ENCODE assay signal across 21 cellular contexts in the genomic region with DNA sequence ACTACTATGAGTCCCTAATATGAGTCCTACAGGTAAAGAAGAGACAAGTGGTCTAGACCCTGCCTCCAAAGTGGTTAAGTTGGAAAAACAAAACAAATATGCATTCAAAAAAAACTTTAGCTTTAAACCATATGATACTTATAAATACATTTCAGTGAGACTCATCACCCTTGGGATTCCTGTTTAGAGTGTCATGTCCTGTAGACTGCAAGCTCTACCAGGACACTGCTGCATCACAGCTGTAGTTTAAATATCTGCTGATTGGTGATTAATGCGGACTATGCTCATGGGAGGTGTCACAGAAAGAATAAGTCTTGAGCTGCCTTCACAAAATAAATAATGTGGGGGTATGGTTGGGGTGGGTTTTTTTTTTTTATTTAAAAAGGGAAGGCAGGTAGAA. TPM values are rescaled to one million over a fixed set of nuclear protein-coding genes. Genes with fewer than 3 reads are reported as not detected.
DNase-seq lines count a peak whose midpoint lies in the region; ATAC-seq and TF ChIP-seq lines count a peak whose summit lies in the region.
"Had no signal": no experiment of that assay in that cellular context is flagged by ENCODE, and none has a peak within 500 bp of the region (broad histone marks: within the 10 kb centered on the region; RNA-seq: fewer than 3 reads in every experiment).

No MANE protein-coding gene starts in this region.

- no peak overlapping the region for H3K4me3 Mint-ChIP-seq in naive thymus-derived CD4-positive, alpha-beta T cell
- H3K4me3 Mint-ChIP-seq in activated CD4-positive, alpha-beta T cell treated with anti-CD3 and anti-CD28 coated beads, Interleukin-2, amount 10 ng/mL, durations not matched to agents 24 days and 14 days: no peak overlapping the region
- H3K4me3 Mint-ChIP-seq: CD4-positive, CD25-positive, alpha-beta regulatory T cell; T-helper 1 cell treated with Interleukin-12 subunit alpha and Interleukin-12 subunit beta and Interleukin-4 antibody, amounts not matched to agents 30 μg/mL and 1 μg/mL, for 36 hours had no signal

- H3K79me2 ChIP-seq in PC-3 (ENCODE audit: low read length): no peaks in the 10 kb centered on the region

- H3K9me3 ChIP-seq in PC-3 (ENCODE audit: low read length) (no peaks in the 10 kb centered on the region), right atrium auricular region (peaks cover 0 to 3% of the 10 kb centered on the region in 2 donors)
- H3K9me3 ChIP-seq in naive thymus-derived CD4-positive, alpha-beta T cell (ENCODE audit: control insufficient read depth in 2 of 3, low read length in 3 of 3): no peaks in the 10 kb centered on the region

- no peak overlapping the region for H3K4me3 ChIP-seq in PC-3 (ENCODE audit: low read length)
- no peak overlapping the region for H3K4me3 ChIP-seq in foreskin fibroblast (ENCODE audit: low read depth in 1 of 2, low read length in 2 of 2)
- no peak overlapping the region for H3K4me3 ChIP-seq in right atrium auricular region
- H3K4me3 ChIP-seq in naive thymus-derived CD4-positive, alpha-beta T cell (ENCODE audit: low read length): no peak overlapping the region

- CTCF ChIA-PET in PC-3 (lab: Charles Lee): no interaction called here
- CTCF ChIA-PET in naive thymus-derived CD4-positive, alpha-beta T cell (lab: Charles Lee): no interaction called here

- H2AFZ ChIP-seq in PC-3 (ENCODE audit: low read length): no peak overlapping the region

- H3K9me2 ChIP-seq in PC-3 (replicated peaks; ENCODE audit: low read length): no peaks in the 10 kb centered on the region

- no peak overlapping the region for H3K9ac ChIP-seq in PC-3 (ENCODE audit: low read length)
- H3K9ac ChIP-seq: KMS-11 had no signal

- H3K36me3 Mint-ChIP-seq in naive thymus-derived CD4-positive, alpha-beta T cell: peaks cover 0 to 9% (median 5%) of the 10 kb centered on the region in 5 donors
- no peaks in the 10 kb centered on the region for H3K36me3 Mint-ChIP-seq in activated CD4-positive, alpha-beta T cell treated with anti-CD3 and anti-CD28 coated beads, Interleukin-2, amount 10 ng/mL, durations not matched to agents 24 days and 14 days (ENCODE audit: low read depth)
- H3K36me3 Mint-ChIP-seq: CD4-positive, CD25-positive, alpha-beta regulatory T cell had no signal

- H3K27me3 Mint-ChIP-seq in naive thymus-derived CD4-positive, alpha-beta T cell: peaks cover 28 to 61% (median 51%) of the 10 kb centered on the region in 5 donors
- peaks cover 23% of the 10 kb centered on the region for H3K27me3 Mint-ChIP-seq in activated CD4-positive, alpha-beta T cell treated with anti-CD3 and anti-CD28 coated beads, Interleukin-2, amount 10 ng/mL, durations not matched to agents 24 days and 14 days

- H4K20me1 ChIP-seq in PC-3 (ENCODE audit: low read length): no peaks in the 10 kb centered on the region

- no TSS peak for BruUV-seq in PC-3 (replicated peaks; lab: Mats Ljungman, UMichigan)

- H3K27me3 ChIP-seq in PC-3 (ENCODE audit: low read length) (no peaks in the 10 kb centered on the region), right atrium auricular region (no peaks in the 10 kb centered on the region)
- H3K27me3 ChIP-seq in naive thymus-derived CD4-positive, alpha-beta T cell (ENCODE audit: control insufficient read depth in 2 of 2, insufficient read depth in 2 of 2, low read length in 2 of 2): peaks cover 2 to 3% of the 10 kb centered on the region in 2 donors

- H3K4me1 Mint-ChIP-seq in naive thymus-derived CD4-positive, alpha-beta T cell: no peaks in the 10 kb centered on the region
- H3K4me1 Mint-ChIP-seq in activated CD4-positive, alpha-beta T cell treated with anti-CD3 and anti-CD28 coated beads, Interleukin-2, amount 10 ng/mL, durations not matched to agents 24 days and 14 days: no peaks in the 10 kb centered on the region
- H3K4me1 Mint-ChIP-seq: CD4-positive, CD25-positive, alpha-beta regulatory T cell had no signal

- H3K36me3 ChIP-seq in PC-3 (ENCODE audit: low read depth, low read length): no peaks in the 10 kb centered on the region
- H3K36me3 ChIP-seq in right atrium auricular region: no peaks in the 10 kb centered on the region
- H3K36me3 ChIP-seq in naive thymus-derived CD4-positive, alpha-beta T cell (ENCODE audit: control insufficient read depth in 2 of 3, insufficient read depth in 3 of 3, low read length in 3 of 3): no peaks in the 10 kb centered on the region

- no peak overlapping the region for H3K27ac ChIP-seq in PC-3 (ENCODE audit: low read length)
- no peak overlapping the region for H3K27ac ChIP-seq in right atrium auricular region
- no peak overlapping the region for H3K27ac ChIP-seq in naive thymus-derived CD4-positive, alpha-beta T cell (ENCODE audit: low read depth, low read length)
- H3K27ac ChIP-seq: KMS-11 had no signal

- POLR2A ChIA-PET in PC-3 (lab: Charles Lee; ENCODE audit: unreplicated experiment): no interaction called here
- POLR2A ChIA-PET in naive thymus-derived CD4-positive, alpha-beta T cell (lab: Charles Lee): no interaction called here

- no peak for ATAC-seq in PC-3
- no peak for ATAC-seq in HG02623 (IDR thresholded peaks at IDR 0.05; ENCODE audit: unreplicated experiment)
- ATAC-seq in naive thymus-derived CD4-positive, alpha-beta T cell: no peak

- DNase-seq in ELR (ENCODE audit: low read depth) (peak; percentile 43), PC-3 (peak; percentile 27), foreskin fibroblast (peak; percentile 68 to 69), right atrium auricular region (ENCODE audit: low spot score) (no peak)
- no peak for DNase-seq in naive thymus-derived CD4-positive, alpha-beta T cell
- DNase-seq in activated CD4-positive, alpha-beta T cell treated with anti-CD3 and anti-CD28 coated beads, Interleukin-2, amount 10 ng/mL, durations not matched to agents 24 days and 14 days: no peak
- DNase-seq: CD4-positive, CD25-positive, alpha-beta regulatory T cell; DMS79 treated with DMSO at 0.1 percent for 48 hours; IMR-90; MV-4-11; NCI-H1694; NCI-H2081 treated with DMSO at 0.1 percent for 48 hours; NCI-H446; NCI-H526; OCI-M1; Right ventricle myocardium superior had no signal

- H3K27ac Mint-ChIP-seq in naive thymus-derived CD4-positive, alpha-beta T cell: no peak overlapping the region
- no peak overlapping the region for H3K27ac Mint-ChIP-seq in activated CD4-positive, alpha-beta T cell treated with anti-CD3 and anti-CD28 coated beads, Interleukin-2, amount 10 ng/mL, durations not matched to agents 24 days and 14 days
- H3K27ac Mint-ChIP-seq: CD4-positive, CD25-positive, alpha-beta regulatory T cell; T-helper 1 cell treated with Interleukin-12 subunit alpha and Interleukin-12 subunit beta and Interleukin-4 antibody, amounts not matched to agents 30 μg/mL and 1 μg/mL, for 36 hours had no signal

- no peak overlapping the region for H3K4me2 ChIP-seq in PC-3 (ENCODE audit: low read length)
- H3K4me2 ChIP-seq: KMS-11 had no signal

- H3K4me1 ChIP-seq in PC-3 (ENCODE audit: insufficient read depth, low read length) (peaks cover 20% of the 10 kb centered on the region; the same call in 1 of the 2 replicates), right atrium auricular region (no peaks in the 10 kb centered on the region)
- H3K4me1 ChIP-seq in naive thymus-derived CD4-positive, alpha-beta T cell (ENCODE audit: control insufficient read depth in 2 of 2, insufficient read depth in 2 of 2, low read length in 2 of 2): no peaks in the 10 kb centered on the region

- no peaks in the 10 kb centered on the region for H3F3A ChIP-seq in PC-3 (ENCODE audit: low read length, unreplicated experiment)

- intact Hi-C loops in PC-3 (cut with micrococcal nuclease): no loop called here
- intact Hi-C loops in naive thymus-derived CD4-positive, alpha-beta T cell (cut with micrococcal nuclease): no loop called here
- intact Hi-C loops in activated CD4-positive, alpha-beta T cell treated with anti-CD3 and anti-CD28 coated beads, Interleukin-2, amount 10 ng/mL, durations not matched to agents 24 days and 14 days (cut with micrococcal nuclease): no loop called here

- no peak for TF ChIP-seq CTCF in PC-3 (conservative IDR thresholded peaks at IDR 0.05; ENCODE audit: low read depth, low read length)
- no peak for TF ChIP-seq CTCF in foreskin fibroblast (IDR thresholded peaks at IDR 0.05; ENCODE audit: low read depth, low read length)
- no peak for TF ChIP-seq CTCF in right atrium auricular region (IDR thresholded peaks at IDR 0.05)

- peaks cover 0 to 25% (median 10%) of the 10 kb centered on the region in 11 donors for H3K9me3 Mint-ChIP-seq in naive thymus-derived CD4-positive, alpha-beta T cell
- H3K9me3 Mint-ChIP-seq in activated CD4-positive, alpha-beta T cell treated with anti-CD3 and anti-CD28 coated beads, Interleukin-2, amount 10 ng/mL, durations not matched to agents 24 days and 14 days: peaks cover 7% of the 10 kb centered on the region

RNA-seq across cellular contexts. Expression of a gene that starts 8.8 kb away (rescaled TPM):
- total RNA-seq in PC-3 (2014; rRNA removed) (0.04 and 0.46 TPM in 2 replicates), right atrium auricular region (under 1 TPM; 0.19 to 0.31 TPM)
- total RNA-seq in naive thymus-derived CD4-positive, alpha-beta T cell: not detected
- polyA plus RNA-seq in naive thymus-derived CD4-positive, alpha-beta T cell: not detected
- not detected in 2 replicates for total RNA-seq in activated CD4-positive, alpha-beta T cell treated with anti-CD3 and anti-CD28 coated beads, Interleukin-2, amount 10 ng/mL, durations not matched to agents 24 days and 14 days
- total RNA-seq: CD4-positive, CD25-positive, alpha-beta regulatory T cell; IMR-90; Right ventricle myocardium superior; RPMI7951; SK-MEL-5 had no signal
- polyA plus RNA-seq: CD4-positive, CD25-positive, alpha-beta regulatory T cell; IMR-90 had no signal

Comparison
In these comparisons a context has a peak if more than half of its experiments do, and no peak if none do; other contexts are left out.
1. DNase-seq: peak in ELR (single experiment), PC-3 (single experiment) and foreskin fibroblast (2 of 2); none in right atrium auricular region (single experiment), naive thymus-derived CD4-positive, alpha-beta T cell (0 of 9) and activated CD4-positive, alpha-beta T cell treated with anti-CD3 and anti-CD28 coated beads, Interleukin-2, amount 10 ng/mL, durations not matched to agents 24 days and 14 days (single experiment).